In the genomic region with DNA sequence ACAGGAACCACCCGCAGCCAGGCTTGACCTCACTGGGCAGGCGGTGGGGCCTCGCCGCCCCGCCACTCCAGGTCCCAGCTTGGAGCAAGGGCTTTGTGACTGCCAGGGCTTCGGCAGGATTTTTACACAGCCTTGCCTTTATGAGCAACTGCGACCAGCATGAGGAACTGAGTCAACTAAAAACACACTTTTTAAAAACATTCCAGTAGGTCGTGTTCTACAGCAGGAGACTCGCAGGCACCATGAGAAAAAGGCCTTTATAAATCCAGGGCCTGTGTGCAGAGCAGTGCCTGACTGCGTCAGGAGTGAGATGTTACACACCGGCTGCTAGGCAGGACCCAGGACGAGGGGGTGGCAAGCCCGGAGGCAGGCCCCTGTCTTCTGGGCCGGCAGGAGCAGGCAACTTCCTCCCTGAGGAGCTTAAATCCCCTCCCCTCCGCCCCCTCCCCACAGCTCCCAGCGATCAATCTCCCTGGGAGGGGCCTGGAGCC, we compare ENCODE assay signal across 11 cellular contexts.
DNase-seq lines count a peak whose midpoint lies in the region; ATAC-seq and TF ChIP-seq lines count a peak whose summit lies in the region.
"Had no signal": no experiment of that assay in that cellular context is flagged by ENCODE, and none has a peak within 500 bp of the region (broad histone marks: within the 10 kb centered on the region; RNA-seq: fewer than 3 reads in every experiment).

No MANE protein-coding gene starts in this region.

- no peak for TF ChIP-seq CTCF in GM23338 (conservative IDR thresholded peaks at IDR 0.05; ENCODE audit: low read depth in 2 of 2)
- no peak for TF ChIP-seq CTCF in astrocyte of the spinal cord (IDR thresholded peaks at IDR 0.05; ENCODE audit: low read depth, low read length)
- no peak for TF ChIP-seq CTCF in progenitor cell of endocrine pancreas (IDR thresholded peaks at IDR 0.05; ENCODE audit: unreplicated experiment)
- TF ChIP-seq CTCF in mucosa of descending colon (IDR thresholded peaks at IDR 0.05): no peak

- no peak overlapping the region for H3K4me3 ChIP-seq in GM23338
- no peak overlapping the region for H3K4me3 ChIP-seq in astrocyte of the spinal cord (ENCODE audit: low read depth, low read length)
- no peak overlapping the region for H3K4me3 ChIP-seq in mucosa of descending colon
- H3K4me3 ChIP-seq: Peyer's patch had no signal

- no peaks in the 10 kb centered on the region for H4K20me1 ChIP-seq in GM23338 (replicated peaks; ENCODE audit: insufficient read depth)

- peaks cover 17% of the 10 kb centered on the region; the same call in 2 of the 3 replicates for H3K36me3 Mint-ChIP-seq in GM23338 (ENCODE audit: low read depth)
- H3K36me3 Mint-ChIP-seq in progenitor cell of endocrine pancreas (ENCODE audit: insufficient read depth): peaks cover 6% of the 10 kb centered on the region

- H3K9me3 Mint-ChIP-seq in GM23338 (peaks cover 18% of the 10 kb centered on the region), progenitor cell of endocrine pancreas (ENCODE audit: low read depth) (peaks cover 3% of the 10 kb centered on the region)
- H3K9me3 Mint-ChIP-seq: activated naive CD4-positive, alpha-beta T cell treated with anti-CD3 and anti-CD28 coated beads for 36 hours had no signal

- ATAC-seq in GM23338 (peak; percentile 83), mucosa of descending colon (no peak), HG03095 (IDR thresholded peaks at IDR 0.05; ENCODE audit: unreplicated experiment) (no peak)

- H2AFZ ChIP-seq in GM23338: 0 out of 2 replicates have a peak overlapping the region, but pooled peaks have one; percentile 1

- no peaks in the 10 kb centered on the region for H3F3A ChIP-seq in GM23338 (replicated peaks; ENCODE audit: low read depth)

- H3K27me3 ChIP-seq in GM23338 (ENCODE audit: insufficient read depth): no peaks in the 10 kb centered on the region
- H3K27me3 ChIP-seq: Peyer's patch had no signal

- H3K27ac Mint-ChIP-seq in GM23338: peak overlapping the region; percentile 81; the same call in 1 of the 2 replicates
- peak overlapping the region; percentile 95 for H3K27ac Mint-ChIP-seq in progenitor cell of endocrine pancreas
- H3K27ac Mint-ChIP-seq: activated naive CD4-positive, alpha-beta T cell treated with anti-CD3 and anti-CD28 coated beads for 36 hours had no signal

- H3K4me3 Mint-ChIP-seq in GM23338 (no peak overlapping the region), progenitor cell of endocrine pancreas (ENCODE audit: low read depth) (no peak overlapping the region)
- H3K4me3 Mint-ChIP-seq: activated naive CD4-positive, alpha-beta T cell treated with anti-CD3 and anti-CD28 coated beads for 36 hours had no signal

- peaks cover 41% of the 10 kb centered on the region for H3K4me1 Mint-ChIP-seq in GM23338
- H3K4me1 Mint-ChIP-seq in progenitor cell of endocrine pancreas (ENCODE audit: low read depth): peaks cover 24% of the 10 kb centered on the region

- DNase-seq in GM23338 (ENCODE audit: low spot score) (peak; percentile 57), astrocyte of the spinal cord (ENCODE audit: low read depth, low spot score) (peak; percentile 72), iPS-NIHi11 (ENCODE audit: low spot score) (peak; percentile 83), progenitor cell of endocrine pancreas (ENCODE audit: low spot score, unreplicated experiment) (peak; percentile 62), NCI-H526 (lab: John Stamatoyannopoulos, UW) (no peak), NCI-H2171 (lab: John Stamatoyannopoulos, UW) (no peak), mucosa of descending colon (no peak)
- DNase-seq: activated naive CD4-positive, alpha-beta T cell treated with anti-CD3 and anti-CD28 coated beads for 36 hours; NCI-H526 treated with DMSO at 0.1 percent for 48 hours; Peyer's patch had no signal

- H3K4me2 ChIP-seq in GM23338: no peak overlapping the region; the same call in 1 of the 2 replicates

- no peak overlapping the region for H3K27ac ChIP-seq in GM23338 (ENCODE audit: low read depth)

- no peaks in the 10 kb centered on the region; the same call in 1 of the 2 replicates for H3K9me2 ChIP-seq in GM23338 (ENCODE audit: insufficient read depth)

- 0 out of 2 replicates have a peak, but pooled peaks cover 4% of the 10 kb centered on the region for H3K79me2 ChIP-seq in GM23338 (replicated peaks; ENCODE audit: insufficient read depth)

- intact Hi-C loops in mucosa of descending colon (cut with DNase I, micrococcal nuclease): no loop called here

- H3K36me3 ChIP-seq in GM23338 (ENCODE audit: insufficient read depth) (no peaks in the 10 kb centered on the region), mucosa of descending colon (ENCODE audit: low read depth) (no peaks in the 10 kb centered on the region)
- H3K36me3 ChIP-seq: Peyer's patch had no signal

- H3K27me3 Mint-ChIP-seq in GM23338 (ENCODE audit: insufficient read depth, low read depth, poor library complexity) (peaks cover 9% of the 10 kb centered on the region), progenitor cell of endocrine pancreas (no peaks in the 10 kb centered on the region)

- in situ Hi-C loops in astrocyte of the spinal cord (cut with HindIII; ENCODE audit: low sequenced_read_pairs): no loop called here

- H3K4me1 ChIP-seq in GM23338 (ENCODE audit: insufficient read depth) (peaks cover 6% of the 10 kb centered on the region), mucosa of descending colon (ENCODE audit: low read depth) (no peaks in the 10 kb centered on the region)
- H3K4me1 ChIP-seq: Peyer's patch had no signal

- H3K9me3 ChIP-seq in mucosa of descending colon: no peaks in the 10 kb centered on the region
- H3K9me3 ChIP-seq: Peyer's patch had no signal

TF ChIP-seq in GM23338, 12 proteins besides CTCF, POLR2A, EP300 and RAD21 (continues in another document):
- TF ChIP-seq, protein P1, sequence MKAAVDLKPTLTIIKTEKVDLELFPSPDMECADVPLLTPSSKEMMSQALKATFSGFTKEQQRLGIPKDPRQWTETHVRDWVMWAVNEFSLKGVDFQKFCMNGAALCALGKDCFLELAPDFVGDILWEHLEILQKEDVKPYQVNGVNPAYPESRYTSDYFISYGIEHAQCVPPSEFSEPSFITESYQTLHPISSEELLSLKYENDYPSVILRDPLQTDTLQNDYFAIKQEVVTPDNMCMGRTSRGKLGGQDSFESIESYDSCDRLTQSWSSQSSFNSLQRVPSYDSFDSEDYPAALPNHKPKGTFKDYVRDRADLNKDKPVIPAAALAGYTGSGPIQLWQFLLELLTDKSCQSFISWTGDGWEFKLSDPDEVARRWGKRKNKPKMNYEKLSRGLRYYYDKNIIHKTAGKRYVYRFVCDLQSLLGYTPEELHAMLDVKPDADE (IDR thresholded peaks at IDR 0.05): no peak
- TF ChIP-seq JUNB (IDR thresholded peaks at IDR 0.05; ENCODE audit: unreplicated experiment) (no peak), CREB1 (CRISPR knock-in tag; IDR thresholded peaks at IDR 0.05; ENCODE audit: low read depth) (no peak), STAT1 (IDR thresholded peaks at IDR 0.05; ENCODE audit: unreplicated experiment) (no peak), ZNF114 (CRISPR knock-in tag; IDR thresholded peaks at IDR 0.05) (no peak)

Comparison
In these comparisons a context has a peak if more than half of its experiments do, and no peak if none do; other contexts are left out.
1. DNase-seq: peak in GM23338 (single experiment), astrocyte of the spinal cord (single experiment), iPS-NIHi11 (single experiment) and progenitor cell of endocrine pancreas (single experiment); none in NCI-H526 (0 of 2), NCI-H2171 (single experiment) and mucosa of descending colon (0 of 3).